1 cellular context compared by ENCODE assay signal in genomic region chr11:115765803-115766239, GRCh38.
TF ChIP-seq lines count a peak whose summit lies in the region.

No MANE protein-coding gene starts in this region.

TF ChIP-seq in K562, 482 proteins besides CTCF, POLR2A, EP300 and RAD21 (continued from another document):
- no peak for TF ChIP-seq RERE (CRISPR knock-in tag; IDR thresholded peaks at IDR 0.05; ENCODE audit: borderline replicate concordance)
- no peak for TF ChIP-seq ZNF124 (CRISPR knock-in tag; IDR thresholded peaks at IDR 0.05)
- no peak for TF ChIP-seq PTRF (tag; IDR thresholded peaks at IDR 0.05)
- no peak for TF ChIP-seq JUND (IDR thresholded peaks at IDR 0.05; ENCODE audit: borderline replicate concordance, low read depth, low read length)
- no peak for TF ChIP-seq JUND (tag; IDR thresholded peaks at IDR 0.05; ENCODE audit: borderline replicate concordance, low read depth, low read length)
- no peak for TF ChIP-seq PRPF4 (IDR thresholded peaks at IDR 0.05; ENCODE audit: insufficient read depth, low read depth, low read length, poor library complexity, severe bottlenecking)
- TF ChIP-seq CHD2 (IDR thresholded peaks at IDR 0.05; ENCODE audit: low read depth, low read length), result no peak
- TF ChIP-seq E2F3 (CRISPR knock-in tag; IDR thresholded peaks at IDR 0.05), result peak; percentile 59
- no peak for TF ChIP-seq ELK1 (CRISPR knock-in tag; IDR thresholded peaks at IDR 0.05)
- no peak for TF ChIP-seq MBD1 (CRISPR knock-in tag; IDR thresholded peaks at IDR 0.05)
- TF ChIP-seq, protein P1, sequence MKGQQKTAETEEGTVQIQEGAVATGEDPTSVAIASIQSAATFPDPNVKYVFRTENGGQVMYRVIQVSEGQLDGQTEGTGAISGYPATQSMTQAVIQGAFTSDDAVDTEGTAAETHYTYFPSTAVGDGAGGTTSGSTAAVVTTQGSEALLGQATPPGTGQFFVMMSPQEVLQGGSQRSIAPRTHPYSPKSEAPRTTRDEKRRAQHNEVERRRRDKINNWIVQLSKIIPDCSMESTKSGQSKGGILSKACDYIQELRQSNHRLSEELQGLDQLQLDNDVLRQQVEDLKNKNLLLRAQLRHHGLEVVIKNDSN (CRISPR knock-in tag; IDR thresholded peaks at IDR 0.05), result no peak
- TF ChIP-seq ZNF79 (CRISPR knock-in tag; IDR thresholded peaks at IDR 0.05; ENCODE audit: low read depth), result 0 out of 2 replicates have a peak, but pooled peaks have one; percentile 21
- no peak for TF ChIP-seq ZBTB1 (CRISPR knock-in tag; IDR thresholded peaks at IDR 0.05; ENCODE audit: borderline replicate concordance, low read depth)
- TF ChIP-seq IRF1 (CRISPR knock-in tag; IDR thresholded peaks at IDR 0.05; ENCODE audit: borderline replicate concordance), result no peak
